ENCODE assay signal across 1 cellular context in the genomic region with DNA sequence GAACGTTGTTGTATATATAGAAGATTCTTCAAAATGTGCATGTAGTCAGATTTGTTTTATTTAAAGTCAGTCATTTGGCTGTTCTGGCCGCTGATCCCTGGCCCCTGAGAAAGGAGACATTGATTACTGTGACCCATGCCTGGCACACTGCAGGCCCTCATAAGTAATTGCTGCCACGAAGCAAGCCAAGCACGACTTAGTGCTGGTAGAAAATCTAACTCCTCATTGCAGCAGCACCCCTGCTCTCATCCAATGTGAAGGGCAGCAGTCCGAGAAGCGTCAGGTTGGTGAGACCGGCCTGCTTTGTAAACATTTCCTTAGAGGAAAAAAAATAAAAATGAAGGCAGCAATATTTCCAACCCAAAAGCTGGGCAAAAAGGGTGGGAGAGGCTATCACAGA.
TF ChIP-seq lines count a peak whose summit lies in the region.

No MANE protein-coding gene starts in this region.

TF ChIP-seq in WTC11, 78 proteins besides CTCF, POLR2A, EP300 and RAD21 (continued from another document):
- no peak for TF ChIP-seq MLX (CRISPR knock-in tag; IDR thresholded peaks at IDR 0.05)
